8 cellular contexts compared by ENCODE assay signal in the genomic region with DNA sequence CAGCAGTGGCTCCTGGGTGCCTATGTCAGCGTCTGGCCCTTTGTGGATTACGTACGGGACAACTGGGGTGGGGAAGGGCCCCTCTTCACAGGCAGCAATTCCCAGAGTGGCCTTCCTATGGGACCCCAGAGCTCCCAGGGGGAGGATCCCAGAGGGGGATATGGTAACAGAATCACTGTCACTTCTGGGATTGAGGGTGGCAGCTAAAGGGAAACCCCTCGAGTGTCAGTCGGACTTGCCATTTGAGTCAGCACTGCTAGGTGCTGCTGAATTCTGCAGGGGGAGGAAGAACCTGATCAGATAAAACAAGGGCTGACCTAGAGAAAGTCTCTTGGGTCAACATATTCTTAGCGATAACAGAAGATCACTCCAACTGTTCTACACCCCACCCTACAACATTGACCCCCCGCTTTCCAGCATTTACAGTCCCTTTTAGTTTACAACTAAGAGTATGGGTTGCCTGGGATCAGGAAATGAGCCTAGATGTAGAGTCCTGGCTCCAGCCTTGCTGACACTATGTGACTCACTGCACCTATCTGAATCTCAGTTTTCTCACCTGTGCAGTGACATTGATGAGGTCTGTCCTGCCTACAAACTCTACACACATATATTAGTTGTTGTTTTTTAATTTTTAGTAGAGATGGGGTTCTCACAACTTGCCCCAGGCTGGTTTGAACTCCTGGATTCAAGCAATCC. TPM values are rescaled to one million over a fixed set of nuclear protein-coding genes. Genes with fewer than 3 reads are reported as not detected.
DNase-seq lines count a peak whose midpoint lies in the region; ATAC-seq and TF ChIP-seq lines count a peak whose summit lies in the region.

No MANE protein-coding gene starts in this region.

- H3K4me3 Mint-ChIP-seq in T-helper 1 cell treated with Interleukin-12 subunit alpha and Interleukin-12 subunit beta and Interleukin-4 antibody, amounts not matched to agents 30 μg/mL and 1 μg/mL, for 36 hours: peak overlapping the region; percentile 83
- H3K4me3 Mint-ChIP-seq in endodermal cell: peak overlapping the region; percentile 66

- no peaks in the 10 kb centered on the region for H3K36me3 ChIP-seq in ACC112 (ENCODE audit: insufficient read depth, low read length)
- no peaks in the 10 kb centered on the region for H3K36me3 ChIP-seq in endodermal cell (ENCODE audit: control insufficient read depth, insufficient read depth, low read length)
- H3K36me3 ChIP-seq in neural cell (ENCODE audit: insufficient read depth, low read length): no peaks in the 10 kb centered on the region

- H3K36me3 Mint-ChIP-seq in T-helper 1 cell treated with Interleukin-12 subunit alpha and Interleukin-12 subunit beta and Interleukin-4 antibody, amounts not matched to agents 30 μg/mL and 1 μg/mL, for 36 hours (ENCODE audit: low read depth): peaks cover 2% of the 10 kb centered on the region
- H3K36me3 Mint-ChIP-seq in endodermal cell (ENCODE audit: low read depth): no peaks in the 10 kb centered on the region

- peaks cover 3% of the 10 kb centered on the region for H3F3A ChIP-seq in neural cell (ENCODE audit: insufficient read depth, low read length, poor library complexity, severe bottlenecking)

- H3K4me3 ChIP-seq in ACC112 (ENCODE audit: low read depth, low read length) (peak overlapping the region; percentile 63), endodermal cell (ENCODE audit: low read length) (peak overlapping the region; percentile 75), neural cell (ENCODE audit: low read length) (peak overlapping the region; percentile 68)

- H3K9me2 ChIP-seq in neural cell (ENCODE audit: insufficient read depth, low read length): no peaks in the 10 kb centered on the region

- H3K27ac Mint-ChIP-seq in T-helper 1 cell treated with Interleukin-12 subunit alpha and Interleukin-12 subunit beta and Interleukin-4 antibody, amounts not matched to agents 30 μg/mL and 1 μg/mL, for 36 hours: peak overlapping the region; percentile 97
- peak overlapping the region; percentile 97 for H3K27ac Mint-ChIP-seq in endodermal cell

- TF ChIP-seq EP300 in neural cell (conservative IDR thresholded peaks at IDR 0.05; ENCODE audit: poor library complexity, severe bottlenecking): no peak

- H3K9me3 Mint-ChIP-seq in T-helper 1 cell treated with Interleukin-12 subunit alpha and Interleukin-12 subunit beta and Interleukin-4 antibody, amounts not matched to agents 30 μg/mL and 1 μg/mL, for 36 hours: no peaks in the 10 kb centered on the region
- H3K9me3 Mint-ChIP-seq in endodermal cell: no peaks in the 10 kb centered on the region

- WGBS in endodermal cell (ENCODE audit: insufficient coverage in 1 of 2, insufficient read length in 1 of 2), 2 experiments: 0 to 6% methylated on average over 2 to 7 of the region's 7 CpGs

- H4K20me1 ChIP-seq in neural cell (ENCODE audit: insufficient read depth): no peaks in the 10 kb centered on the region

- H3K27ac ChIP-seq in ACC112 (ENCODE audit: low read depth, low read length) (peak overlapping the region; percentile 87), endodermal cell (ENCODE audit: low read depth, low read length) (peak overlapping the region; percentile 88), neural cell (ENCODE audit: low read length) (peak overlapping the region; percentile 60)

- TF ChIP-seq RAD21 in neural cell (conservative IDR thresholded peaks at IDR 0.05): no peak

- TF ChIP-seq CTCF in endodermal cell (conservative IDR thresholded peaks at IDR 0.05) (no peak), neural cell (IDR thresholded peaks at IDR 0.05; ENCODE audit: poor library complexity, severe bottlenecking) (no peak)

- peak overlapping the region; percentile 45 for H3K4me2 ChIP-seq in neural cell (ENCODE audit: low read length)

- DNase-seq in endodermal cell (no peak), NCI-H510A (lab: John Stamatoyannopoulos, UW) (no peak), 8988T (no peak)

- H3K27me3 ChIP-seq in ACC112 (ENCODE audit: insufficient read depth, low read length) (no peaks in the 10 kb centered on the region), endodermal cell (ENCODE audit: control insufficient read depth, insufficient read depth, low read length, poor library complexity, severe bottlenecking) (no peaks in the 10 kb centered on the region), neural cell (ENCODE audit: insufficient read depth, low read depth, low read length) (no peaks in the 10 kb centered on the region)

- H3K4me1 ChIP-seq in ACC112 (ENCODE audit: control insufficient read depth, insufficient read depth, low read length, unreplicated experiment) (peaks cover 45% of the 10 kb centered on the region), endodermal cell (ENCODE audit: control insufficient read depth, insufficient read depth, low read length) (peaks cover 14% of the 10 kb centered on the region)

- no peaks in the 10 kb centered on the region for H3K79me2 ChIP-seq in ACC112 (ENCODE audit: control insufficient read depth, insufficient read depth, low read length, unreplicated experiment)
- no peaks in the 10 kb centered on the region for H3K79me2 ChIP-seq in neural cell (replicated peaks; ENCODE audit: insufficient read depth, low read length)

- no peaks in the 10 kb centered on the region for H3K27me3 Mint-ChIP-seq in T-helper 1 cell treated with Interleukin-12 subunit alpha and Interleukin-12 subunit beta and Interleukin-4 antibody, amounts not matched to agents 30 μg/mL and 1 μg/mL, for 36 hours (ENCODE audit: low read depth)
- no peaks in the 10 kb centered on the region for H3K27me3 Mint-ChIP-seq in endodermal cell (ENCODE audit: insufficient read depth)

- peaks cover 54% of the 10 kb centered on the region for H3K4me1 Mint-ChIP-seq in T-helper 1 cell treated with Interleukin-12 subunit alpha and Interleukin-12 subunit beta and Interleukin-4 antibody, amounts not matched to agents 30 μg/mL and 1 μg/mL, for 36 hours (ENCODE audit: low read depth)
- H3K4me1 Mint-ChIP-seq in endodermal cell: peaks cover 49% of the 10 kb centered on the region

- H3K9ac ChIP-seq in endodermal cell (ENCODE audit: extremely low read depth, low read length, poor library complexity, severe bottlenecking) (peak overlapping the region; percentile 86), neural cell (ENCODE audit: low read length) (peak overlapping the region; percentile 70)

- H3K9me3 ChIP-seq in endodermal cell (ENCODE audit: control insufficient read depth, low read length) (no peaks in the 10 kb centered on the region), neural cell (ENCODE audit: low read length) (no peaks in the 10 kb centered on the region)

- ATAC-seq in GM18907 (IDR thresholded peaks at IDR 0.05; ENCODE audit: unreplicated experiment): peak; percentile 64
- ATAC-seq in HG03066 (IDR thresholded peaks at IDR 0.05; ENCODE audit: low read depth, unreplicated experiment): peak; percentile 44

- H2AFZ ChIP-seq in ACC112 (ENCODE audit: low read length, unreplicated experiment) (peak overlapping the region; percentile 1), neural cell (ENCODE audit: low read depth, low read length) (peak overlapping the region; percentile 85)

TF ChIP-seq in neural cell, 6 proteins besides CTCF, POLR2A, EP300 and RAD21:
- TF ChIP-seq TAF1 (IDR thresholded peaks at IDR 0.05; ENCODE audit: low read depth) (no peak), EZH2 (IDR thresholded peaks at IDR 0.05; ENCODE audit: borderline replicate concordance, insufficient read depth, low read length, poor library complexity, severe bottlenecking) (no peak), MXI1 (conservative IDR thresholded peaks at IDR 0.05; ENCODE audit: poor library complexity, severe bottlenecking) (no peak), SMC3 (conservative IDR thresholded peaks at IDR 0.05; ENCODE audit: poor library complexity) (no peak), POLR2AphosphoS5 (IDR thresholded peaks at IDR 0.05) (no peak)
- TF ChIP-seq, protein P1, sequence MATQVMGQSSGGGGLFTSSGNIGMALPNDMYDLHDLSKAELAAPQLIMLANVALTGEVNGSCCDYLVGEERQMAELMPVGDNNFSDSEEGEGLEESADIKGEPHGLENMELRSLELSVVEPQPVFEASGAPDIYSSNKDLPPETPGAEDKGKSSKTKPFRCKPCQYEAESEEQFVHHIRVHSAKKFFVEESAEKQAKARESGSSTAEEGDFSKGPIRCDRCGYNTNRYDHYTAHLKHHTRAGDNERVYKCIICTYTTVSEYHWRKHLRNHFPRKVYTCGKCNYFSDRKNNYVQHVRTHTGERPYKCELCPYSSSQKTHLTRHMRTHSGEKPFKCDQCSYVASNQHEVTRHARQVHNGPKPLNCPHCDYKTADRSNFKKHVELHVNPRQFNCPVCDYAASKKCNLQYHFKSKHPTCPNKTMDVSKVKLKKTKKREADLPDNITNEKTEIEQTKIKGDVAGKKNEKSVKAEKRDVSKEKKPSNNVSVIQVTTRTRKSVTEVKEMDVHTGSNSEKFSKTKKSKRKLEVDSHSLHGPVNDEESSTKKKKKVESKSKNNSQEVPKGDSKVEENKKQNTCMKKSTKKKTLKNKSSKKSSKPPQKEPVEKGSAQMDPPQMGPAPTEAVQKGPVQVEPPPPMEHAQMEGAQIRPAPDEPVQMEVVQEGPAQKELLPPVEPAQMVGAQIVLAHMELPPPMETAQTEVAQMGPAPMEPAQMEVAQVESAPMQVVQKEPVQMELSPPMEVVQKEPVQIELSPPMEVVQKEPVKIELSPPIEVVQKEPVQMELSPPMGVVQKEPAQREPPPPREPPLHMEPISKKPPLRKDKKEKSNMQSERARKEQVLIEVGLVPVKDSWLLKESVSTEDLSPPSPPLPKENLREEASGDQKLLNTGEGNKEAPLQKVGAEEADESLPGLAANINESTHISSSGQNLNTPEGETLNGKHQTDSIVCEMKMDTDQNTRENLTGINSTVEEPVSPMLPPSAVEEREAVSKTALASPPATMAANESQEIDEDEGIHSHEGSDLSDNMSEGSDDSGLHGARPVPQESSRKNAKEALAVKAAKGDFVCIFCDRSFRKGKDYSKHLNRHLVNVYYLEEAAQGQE (IDR thresholded peaks at IDR 0.05; ENCODE audit: borderline replicate concordance): peak; percentile 1

RNA-seq across cellular contexts. Expression of a gene that starts 12.3 kb away (rescaled TPM):
- total RNA-seq in endodermal cell: 10 to 100 TPM; 20.5 to 30.2 TPM
- 178 TPM for polyA plus RNA-seq in endodermal cell (2013, experiment 1 of 2)
- polyA plus RNA-seq in endodermal cell (2013, experiment 2 of 2): 119 TPM
- polyA plus RNA-seq in neural cell: 29.7 and 29.9 TPM in 2 replicates
- polyA minus RNA-seq in neural cell: 39.1 and 52.6 TPM in 2 replicates

RNA-seq across cellular contexts. Expression of a gene that starts 45.4 kb away (rescaled TPM):
- total RNA-seq in endodermal cell: 10 to 100 TPM; 29.2 to 34.0 TPM
- 38.9 TPM for polyA plus RNA-seq in endodermal cell (2013, experiment 1 of 2)
- polyA plus RNA-seq in endodermal cell (2013, experiment 2 of 2): 35.4 TPM
- 39.6 and 41.1 TPM in 2 replicates for polyA plus RNA-seq in neural cell
- polyA minus RNA-seq in neural cell: 49.2 and 52.3 TPM in 2 replicates

RNA-seq across cellular contexts. Expression of a gene that starts 45.7 kb away (rescaled TPM):
- 10 to 100 TPM; 57.4 to 68.4 TPM for total RNA-seq in endodermal cell
- 65.8 TPM for polyA plus RNA-seq in endodermal cell (2013, experiment 1 of 2)
- polyA plus RNA-seq in endodermal cell (2013, experiment 2 of 2): 69.7 TPM
- polyA plus RNA-seq in neural cell: 209 and 212 TPM in 2 replicates
- 59.9 and 75.9 TPM in 2 replicates for polyA minus RNA-seq in neural cell
